Comparison of ENCODE assay signal across 8 cellular contexts in the genomic region with DNA sequence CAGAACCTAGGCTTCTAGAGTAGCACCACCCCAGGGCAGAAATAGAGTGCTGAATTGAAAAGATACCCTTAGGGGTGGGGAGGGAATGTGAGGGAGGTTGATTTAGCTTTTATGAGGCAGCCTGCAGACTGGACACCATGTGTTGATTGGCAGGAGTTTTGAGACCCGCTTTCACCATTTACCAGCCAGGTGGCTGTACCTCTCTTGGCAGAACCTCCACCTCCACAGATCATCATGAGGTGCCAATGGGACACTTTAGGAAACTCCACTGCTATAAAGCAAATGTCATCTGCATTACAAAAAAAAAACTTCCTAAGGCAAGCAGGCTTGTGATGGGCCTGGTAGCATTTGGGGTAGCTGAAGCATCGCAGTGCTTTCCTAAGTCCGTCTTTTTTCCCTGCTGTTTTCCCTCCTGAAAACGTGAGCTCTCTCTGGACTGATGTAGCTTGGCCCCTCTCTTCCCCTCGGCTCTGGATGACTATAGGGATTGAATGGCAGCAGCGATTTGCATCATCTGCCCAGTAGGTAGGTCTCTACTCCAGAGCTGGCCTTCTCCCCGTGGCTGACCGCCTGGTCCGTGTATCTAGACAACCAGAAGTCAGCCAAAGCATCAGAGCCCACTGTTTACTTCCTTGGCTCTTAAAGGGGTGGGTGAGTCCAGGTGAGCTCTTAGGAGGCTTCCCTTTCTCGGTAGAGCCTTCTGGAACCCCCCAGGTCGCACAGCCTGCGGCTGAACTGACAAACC. TPM values are rescaled to one million over a fixed set of nuclear protein-coding genes. Genes with fewer than 3 reads are reported as not detected.
DNase-seq lines count a peak whose midpoint lies in the region; ATAC-seq, FAIRE-seq and TF ChIP-seq lines count a peak whose summit lies in the region.

No MANE protein-coding gene starts in this region.

- CTCF ChIA-PET in activated CD8-positive, alpha-beta memory T cell treated with anti-CD3 and anti-CD28 coated beads, Interleukin-2, amount 10 ng/mL, durations not matched to agents 7 days and 5 days (lab: Charles Lee), result interaction anchor here (1.0 to 2.0 kb wide), 4 partner anchors 8 to 426 kb away, joined by 3 to 5 read pairs (median 4); a partner anchor contains a TSS

- peak overlapping the region; percentile 82 for H3K27ac Mint-ChIP-seq in activated CD8-positive, alpha-beta memory T cell treated with anti-CD3 and anti-CD28 coated beads, Interleukin-2, amount 10 ng/mL, durations not matched to agents 7 days and 5 days
- H3K27ac Mint-ChIP-seq in astrocyte (ENCODE audit: unreplicated experiment), result no peak overlapping the region

- peaks cover 3% of the 10 kb centered on the region for H4K20me1 ChIP-seq in astrocyte (ENCODE audit: insufficient read depth, low read length)

- H3K79me2 ChIP-seq in astrocyte (ENCODE audit: insufficient read depth, low read length), result no peaks in the 10 kb centered on the region

- H3K4me3 ChIP-seq in astrocyte (ENCODE audit: insufficient read depth, low read depth, low read length) (no peak overlapping the region), testis (peak overlapping the region; percentile 79 to 84)

- peak overlapping the region; percentile 76 for H3K4me3 Mint-ChIP-seq in activated CD8-positive, alpha-beta memory T cell treated with anti-CD3 and anti-CD28 coated beads, Interleukin-2, amount 10 ng/mL, durations not matched to agents 7 days and 5 days
- H3K4me3 Mint-ChIP-seq in astrocyte (ENCODE audit: unreplicated experiment), result peak overlapping the region; percentile 82

- H3K9me3 Mint-ChIP-seq in activated CD8-positive, alpha-beta memory T cell treated with anti-CD3 and anti-CD28 coated beads, Interleukin-2, amount 10 ng/mL, durations not matched to agents 7 days and 5 days (ENCODE audit: low read depth), result no peaks in the 10 kb centered on the region
- H3K9me3 Mint-ChIP-seq in astrocyte (ENCODE audit: unreplicated experiment), result no peaks in the 10 kb centered on the region

- H3K27ac ChIP-seq in astrocyte (ENCODE audit: low read depth, low read length) (no peak overlapping the region), testis (peak overlapping the region; percentile 92 to 96)

- TF ChIP-seq POLR2A in testis (IDR thresholded peaks at IDR 0.05), result no peak

- no peaks in the 10 kb centered on the region for H3K9me3 ChIP-seq in astrocyte (ENCODE audit: insufficient read depth, low read depth, low read length)
- H3K9me3 ChIP-seq in testis, result no peaks in the 10 kb centered on the region

- peak overlapping the region; percentile 86 for H3K4me2 ChIP-seq in astrocyte (ENCODE audit: low read length)

- H3K36me3 ChIP-seq in astrocyte (ENCODE audit: insufficient read depth, low read length) (no peaks in the 10 kb centered on the region), testis (ENCODE audit: low read depth, missing control alignments) (no peaks in the 10 kb centered on the region)

- 56 to 73% methylated on average over 5 to 12 of the region's 12 CpGs for WGBS in testis, 2 donors

- H3K4me1 ChIP-seq in astrocyte (ENCODE audit: insufficient read depth, low read length) (peaks cover 12% of the 10 kb centered on the region), testis (peaks cover 19% of the 10 kb centered on the region)

- TF ChIP-seq CTCF in astrocyte (IDR thresholded peaks at IDR 0.05; ENCODE audit: insufficient read depth, low read depth, low read length), result no peak
- no peak for TF ChIP-seq CTCF in testis (IDR thresholded peaks at IDR 0.05)

- H3K36me3 Mint-ChIP-seq in activated CD8-positive, alpha-beta memory T cell treated with anti-CD3 and anti-CD28 coated beads, Interleukin-2, amount 10 ng/mL, durations not matched to agents 7 days and 5 days, result peaks cover 10% of the 10 kb centered on the region
- H3K36me3 Mint-ChIP-seq in astrocyte (ENCODE audit: low read depth, unreplicated experiment), result peaks cover 16% of the 10 kb centered on the region

- no peaks in the 10 kb centered on the region for H3K27me3 Mint-ChIP-seq in activated CD8-positive, alpha-beta memory T cell treated with anti-CD3 and anti-CD28 coated beads, Interleukin-2, amount 10 ng/mL, durations not matched to agents 7 days and 5 days
- no peaks in the 10 kb centered on the region for H3K27me3 Mint-ChIP-seq in astrocyte (ENCODE audit: low read depth, unreplicated experiment)

- no peak for FAIRE-seq in astrocyte (lab: Jason Lieb, UNC)

- intact Hi-C loops in testis (cut with DNase I; ENCODE audit: low total_unique reads), result loop anchor here (10.0 kb wide), 1 partner anchor 342 kb away; no protein-coding TSS in a partner anchor

- DNase-seq in activated CD8-positive, alpha-beta memory T cell treated with anti-CD3 and anti-CD28 coated beads, Interleukin-2, amount 10 ng/mL, durations not matched to agents 7 days and 5 days, result peak; percentile 38
- DNase-seq in activated CD8-positive, alpha-beta memory T cell treated with anti-CD3 and anti-CD28 coated beads, Interleukin-2, amount 50 U/mL, for 4 hours, result no peak
- no peak for DNase-seq in astrocyte (ENCODE audit: low read depth)
- DNase-seq in left kidney (ENCODE audit: low read depth, low spot score), result peak; percentile 38
- DNase-seq in testis, result no peak
- no peak for DNase-seq in NCI-H510A treated with DMSO at 0.1 percent for 48 hours (lab: John Stamatoyannopoulos, UW)

- H3K27me3 ChIP-seq in astrocyte (ENCODE audit: insufficient read depth, low read length) (no peaks in the 10 kb centered on the region), testis (no peaks in the 10 kb centered on the region)

- H2AFZ ChIP-seq in astrocyte (ENCODE audit: low read depth, low read length), result peak overlapping the region; percentile 83

- H3K4me1 Mint-ChIP-seq in activated CD8-positive, alpha-beta memory T cell treated with anti-CD3 and anti-CD28 coated beads, Interleukin-2, amount 10 ng/mL, durations not matched to agents 7 days and 5 days, result peaks cover 19% of the 10 kb centered on the region
- H3K4me1 Mint-ChIP-seq in astrocyte (ENCODE audit: low read depth, unreplicated experiment), result peaks cover 9% of the 10 kb centered on the region

- ATAC-seq in activated CD8-positive, alpha-beta memory T cell treated with anti-CD3 and anti-CD28 coated beads, Interleukin-2, amount 10 ng/mL, durations not matched to agents 7 days and 5 days, result no peak
- ATAC-seq in GM19328 (IDR thresholded peaks at IDR 0.05; ENCODE audit: unreplicated experiment) (no peak), HG02610 (IDR thresholded peaks at IDR 0.05; ENCODE audit: unreplicated experiment) (no peak)

- peak overlapping the region; percentile 73 for H3K9ac ChIP-seq in astrocyte (ENCODE audit: low read length)

RNA-seq across cellular contexts. Expression of a gene that starts 1.3 kb away (rescaled TPM):
- total RNA-seq in activated CD8-positive, alpha-beta memory T cell treated with anti-CD3 and anti-CD28 coated beads, Interleukin-2, amount 10 ng/mL, durations not matched to agents 7 days and 5 days, result 10 to 100 TPM; 37.1 to 38.4 TPM
- total RNA-seq in astrocyte (48.5 and 54.6 TPM in 2 replicates), testis (10 to 100 TPM; 61.9 to 71.2 TPM)
- 49.6 TPM for polyA plus RNA-seq in testis (ENCODE audit: insufficient read depth, low read depth, low replicate concordance)

Comparison
In these comparisons a context has a peak if more than half of its experiments do, and no peak if none do; other contexts are left out.
1. DNase-seq: peak in activated CD8-positive, alpha-beta memory T cell treated with anti-CD3 and anti-CD28 coated beads, Interleukin-2, amount 10 ng/mL, durations not matched to agents 7 days and 5 days (single experiment) and left kidney (single experiment); none in activated CD8-positive, alpha-beta memory T cell treated with anti-CD3 and anti-CD28 coated beads, Interleukin-2, amount 50 U/mL, for 4 hours (single experiment), astrocyte (single experiment), testis (single experiment) and NCI-H510A treated with DMSO at 0.1 percent for 48 hours (single experiment).